24 cellular contexts compared by ENCODE assay signal in the genomic region with DNA sequence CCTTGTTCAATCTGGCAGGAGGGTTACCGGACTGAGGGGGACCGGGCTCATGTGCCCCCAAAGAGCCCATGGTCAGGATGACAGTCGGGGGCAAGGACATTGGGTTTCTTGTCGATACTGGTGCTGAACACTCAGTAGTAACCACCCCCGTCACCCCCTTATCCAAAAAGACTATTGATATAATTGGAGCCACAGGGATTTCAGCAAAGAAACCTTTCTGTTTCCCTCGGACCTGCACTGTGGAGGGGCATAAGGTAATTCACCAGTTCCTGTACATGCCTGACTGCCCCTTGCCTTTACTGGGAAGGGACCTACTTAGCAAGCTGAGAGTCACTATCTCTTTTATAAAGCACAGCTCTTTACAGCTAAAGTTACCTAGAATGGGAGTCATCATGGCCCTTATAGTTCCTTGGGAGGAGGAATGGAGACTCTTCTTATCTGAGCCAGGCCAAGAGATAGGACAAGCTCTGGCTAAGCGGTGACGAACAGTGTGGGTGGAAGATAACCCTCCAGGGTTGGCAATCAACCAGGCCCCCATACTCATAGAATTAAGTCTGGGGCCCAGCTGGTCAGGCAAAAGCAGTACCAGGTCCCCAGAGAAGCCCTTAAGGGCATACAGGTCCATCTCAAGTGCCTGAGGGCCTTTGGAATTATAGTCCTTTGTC.
"Had no signal": no experiment of that assay in that cellular context is flagged by ENCODE, and none has a peak within 500 bp of the region (broad histone marks: within the 10 kb centered on the region; RNA-seq: fewer than 3 reads in every experiment).

No MANE protein-coding gene starts in this region.

- DNase-seq: Karpas-422; KG1; MG63; NCI-H1092; NCI-H1105 treated with DMSO at 0.1 percent for 48 hours; NCI-H1417 treated with DMSO at 0.1 percent for 48 hours; NCI-H146; NCI-H187; NCI-H2029; NCI-H2081 treated with DMSO at 0.1 percent for 48 hours; NCI-H2171; NCI-H226; NCI-H446; NCI-H510A; NCI-H524 treated with DMSO at 0.1 percent for 48 hours; NCI-H69; NCI-H774; NK-92 treated with Interleukin-12 subunit alpha and Interleukin-12 subunit beta, amount 100 ng/mL, for 24 hours; PC-3; SHP77 treated with DMSO at 0.1 percent for 48 hours; SJCRH30 had no signal

- H3K27ac ChIP-seq: RWPE1, SJCRH30 had no signal

- H3K4me1 ChIP-seq: SJCRH30 had no signal

- H3K27me3 ChIP-seq: MG63 had no signal

- H3K9me3 ChIP-seq: MG63, SJCRH30 had no signal

- H3K36me3 ChIP-seq: MG63, SJCRH30 had no signal

- H3K4me3 ChIP-seq: MG63, SJCRH30 had no signal

- ATAC-seq: Panc1, PC-3, SK-N-SH treated with all-trans-retinoic acid at 6 μM for 48 hours had no signal
